ENCODE assay signal across 20 cellular contexts in genomic region chr2:222703091-222703490, GRCh38. TPM values are rescaled to one million over a fixed set of nuclear protein-coding genes. Genes with fewer than 3 reads are reported as not detected.
DNase-seq lines count a peak whose midpoint lies in the region; FAIRE-seq and TF ChIP-seq lines count a peak whose summit lies in the region.
"Had no signal": no experiment of that assay in that cellular context is flagged by ENCODE, and none has a peak within 500 bp of the region (broad histone marks: within the 10 kb centered on the region; RNA-seq: fewer than 3 reads in every experiment).

No MANE protein-coding gene starts in this region.

- no TSS peak for BruUV-seq in endothelial cell of umbilical vein (replicated peaks; lab: Mats Ljungman, UMichigan)

- DNase-seq in SJCRH30 (peak in 1 of 2 experiments; percentile 30), endothelial cell of umbilical vein (ENCODE audit: low read depth, low spot score) (peak; percentile 40), osteoblast (ENCODE audit: insufficient read length, low spot score, missing footprints) (no peak), MV-4-11 (lab: John Stamatoyannopoulos, UW) (no peak), medulla oblongata (ENCODE audit: extremely low spot score) (no peak), NCI-H2029 treated with DMSO at 0.1 percent for 48 hours (lab: John Stamatoyannopoulos, UW) (no peak)
- no peak for DNase-seq in activated naive CD4-positive, alpha-beta T cell treated with Interleukin-2 at 50 U/mL for 16 hours
- DNase-seq: CD8-positive, alpha-beta T cell; COR-L47; DMS153; DMS79 treated with DMSO at 0.1 percent for 48 hours; GDM1 had no signal

- H3K36me3 ChIP-seq in SJCRH30 (no peaks in the 10 kb centered on the region), endothelial cell of umbilical vein (ENCODE audit: control insufficient read depth in 2 of 2, extremely low read depth in 1 of 2, insufficient read depth in 2 of 2, low read length in 2 of 2) (no peaks in the 10 kb centered on the region), osteoblast (ENCODE audit: insufficient read depth, low read length) (no peaks in the 10 kb centered on the region)
- H3K36me3 ChIP-seq: HAP-1 had no signal

- intact Hi-C loops in endothelial cell of umbilical vein (cut with micrococcal nuclease): loop anchor here (10.0 kb wide), 1 partner anchor 992 kb away; no protein-coding TSS in a partner anchor

- H3K4me2 ChIP-seq in endothelial cell of umbilical vein (ENCODE audit: insufficient read depth, low read length) (peak overlapping the region; percentile 19), osteoblast (ENCODE audit: insufficient read depth, low read length) (peak overlapping the region; percentile 5)

- H3K27me3 ChIP-seq in SJCRH30: no peaks in the 10 kb centered on the region
- H3K27me3 ChIP-seq in endothelial cell of umbilical vein (ENCODE audit: control insufficient read depth in 2 of 2, insufficient read depth in 2 of 2, low read length in 2 of 2): no peaks in the 10 kb centered on the region
- no peaks in the 10 kb centered on the region for H3K27me3 ChIP-seq in osteoblast (ENCODE audit: insufficient read depth, low read length)

- H3K9ac ChIP-seq in endothelial cell of umbilical vein (replicated peaks; ENCODE audit: extremely low read depth, insufficient read depth, low read length): no peak overlapping the region

- FAIRE-seq in endothelial cell of umbilical vein (lab: Jason Lieb, UNC): peak; percentile 74
- FAIRE-seq: D721Med, GM12892, GM19239, H1 had no signal

- H3K79me2 ChIP-seq in endothelial cell of umbilical vein (ENCODE audit: control insufficient read depth, insufficient read depth, low read length): no peaks in the 10 kb centered on the region
- no peaks in the 10 kb centered on the region for H3K79me2 ChIP-seq in osteoblast (ENCODE audit: insufficient read depth, low read length)

- H4K20me1 ChIP-seq in endothelial cell of umbilical vein (replicated peaks; ENCODE audit: control insufficient read depth, extremely low read depth, insufficient read depth, low read length) (no peaks in the 10 kb centered on the region), osteoblast (ENCODE audit: insufficient read depth, low read length) (no peaks in the 10 kb centered on the region)

- CTCF ChIA-PET in endothelial cell of umbilical vein (lab: Charles Lee): interaction anchor here (0.8 to 8.9 kb wide), 8 partner anchors 11 to 235 kb away, joined by 3 to 195 read pairs (median 6); no protein-coding TSS in a partner anchor

- TF ChIP-seq CTCF in endothelial cell of umbilical vein (IDR thresholded peaks at IDR 0.05; ENCODE audit: extremely low read depth in 1 of 2, insufficient read depth in 1 of 2, low read depth in 1 of 2, low read length in 2 of 2) (no peak), osteoblast (IDR thresholded peaks at IDR 0.05; ENCODE audit: extremely low read depth, low read depth, low read length) (no peak)

- no peaks in the 10 kb centered on the region for H3K9me1 ChIP-seq in endothelial cell of umbilical vein (replicated peaks; ENCODE audit: control insufficient read depth, extremely low read depth, insufficient read depth, low read length)

- POLR2A ChIA-PET in endothelial cell of umbilical vein (lab: Charles Lee): no interaction called here

- dilution Hi-C loops in endothelial cell of umbilical vein (cut with MboI; ENCODE audit: extremely low pct_ligation_motif_present, low sequenced_read_pairs): no loop called here

- H3K9me3 ChIP-seq in SJCRH30 (replicated peaks): no peaks in the 10 kb centered on the region
- H3K9me3 ChIP-seq in endothelial cell of umbilical vein (replicated peaks; ENCODE audit: control insufficient read depth, insufficient read depth, low read length): no peaks in the 10 kb centered on the region
- H3K9me3 ChIP-seq in osteoblast (ENCODE audit: low read depth, low read length): no peaks in the 10 kb centered on the region
- H3K9me3 ChIP-seq: HAP-1 had no signal

- H3K4me3 ChIP-seq in SJCRH30: no peak overlapping the region
- H3K4me3 ChIP-seq in endothelial cell of umbilical vein (replicated peaks in 1 of 3; ENCODE audit: insufficient read depth in 1 of 3, low read depth in 1 of 3, low read length in 3 of 3): no peak overlapping the region
- no peak overlapping the region for H3K4me3 ChIP-seq in osteoblast (ENCODE audit: insufficient read depth, low read length)
- H3K4me3 ChIP-seq: HAP-1 had no signal

- peak overlapping the region; percentile 23; the same call in 1 of the 2 replicates for H3K27ac ChIP-seq in SJCRH30
- H3K27ac ChIP-seq in endothelial cell of umbilical vein (ENCODE audit: insufficient read depth, low read depth, low read length): no peak overlapping the region
- H3K27ac ChIP-seq in osteoblast (ENCODE audit: low read depth, low read length): peak overlapping the region; percentile 24

- H2AFZ ChIP-seq in endothelial cell of umbilical vein (ENCODE audit: low read depth, low read length) (no peak overlapping the region), osteoblast (ENCODE audit: low read length) (no peak overlapping the region)

- no peak for TF ChIP-seq POLR2A in endothelial cell of umbilical vein (IDR thresholded peaks at IDR 0.05; ENCODE audit: low read depth, low read length)

- H3K4me1 ChIP-seq in SJCRH30 (peaks cover 30% of the 10 kb centered on the region), endothelial cell of umbilical vein (ENCODE audit: control insufficient read depth, extremely low read depth, insufficient read depth, low read length) (peaks cover 34% of the 10 kb centered on the region), osteoblast (ENCODE audit: insufficient read depth, low read length) (peaks cover 19% of the 10 kb centered on the region)

TF ChIP-seq in endothelial cell of umbilical vein, 7 proteins besides CTCF, POLR2A, EP300 and RAD21:
- TF ChIP-seq POLR2AphosphoS5 (IDR thresholded peaks at IDR 0.05; ENCODE audit: insufficient read depth, low read depth, low read length) (peak; percentile 26), FOS (IDR thresholded peaks at IDR 0.05; ENCODE audit: borderline replicate concordance, insufficient read depth, low read length) (no peak), JUN (IDR thresholded peaks at IDR 0.05; ENCODE audit: borderline replicate concordance, insufficient read depth, insufficient read length, low read depth) (no peak), GATA2 (IDR thresholded peaks at IDR 0.05; ENCODE audit: insufficient read depth, insufficient read length, low read depth, low read length) (peak; percentile 85)

RNA-seq across cellular contexts. Expression of gene MOGAT1, which starts 31.6 kb away (rescaled TPM):
- not detected in 2 replicates for total RNA-seq in SJCRH30 (2014; rRNA removed; shearing (Covaris generic))
- total RNA-seq in endothelial cell of umbilical vein: not detected in 2 replicates
- not detected in 2 replicates for polyA plus RNA-seq in endothelial cell of umbilical vein
- polyA plus RNA-seq in endothelial cell of umbilical vein (2011; cell fraction: cytosol; rRNA removed): not detected in 2 replicates
- not detected in 2 replicates for polyA plus RNA-seq in endothelial cell of umbilical vein (2011; cell fraction: nucleus; rRNA removed)
- polyA plus RNA-seq in endothelial cell of umbilical vein (2012): not detected in 2 replicates
- not detected in 2 replicates for polyA minus RNA-seq in endothelial cell of umbilical vein
- not detected for polyA minus RNA-seq in endothelial cell of umbilical vein (2011; cell fraction: cytosol; rRNA and poly(A)+ RNA removed)
- not detected in 2 replicates for polyA minus RNA-seq in endothelial cell of umbilical vein (2011; cell fraction: nucleus; rRNA and poly(A)+ RNA removed)
- total RNA-seq in osteoblast: not detected in 2 replicates
- total RNA-seq: A673; CD8-positive, alpha-beta T cell had no signal
- polyA plus RNA-seq: BJ, CD14-positive monocyte had no signal

RNA-seq across cellular contexts. Expression of gene FARSB, which starts 47.2 kb away (rescaled TPM):
- 76.0 and 78.9 TPM in 2 replicates for total RNA-seq in SJCRH30 (2014; rRNA removed; shearing (Covaris generic))
- total RNA-seq in endothelial cell of umbilical vein (27.2 and 29.4 TPM in 2 replicates), osteoblast (14.7 and 15.2 TPM in 2 replicates)
- 11.8 and 12.7 TPM in 2 replicates for polyA plus RNA-seq in endothelial cell of umbilical vein
- 23.0 and 26.3 TPM in 2 replicates for polyA plus RNA-seq in endothelial cell of umbilical vein (2011; cell fraction: cytosol; rRNA removed)
- polyA plus RNA-seq in endothelial cell of umbilical vein (2011; cell fraction: nucleus; rRNA removed): 18.2 and 22.5 TPM in 2 replicates
- polyA plus RNA-seq in endothelial cell of umbilical vein (2012): 28.8 and 48.4 TPM in 2 replicates
- polyA minus RNA-seq in endothelial cell of umbilical vein: 15.9 and 18.2 TPM in 2 replicates
- 13.1 TPM for polyA minus RNA-seq in endothelial cell of umbilical vein (2011; cell fraction: cytosol; rRNA and poly(A)+ RNA removed)
- polyA minus RNA-seq in endothelial cell of umbilical vein (2011; cell fraction: nucleus; rRNA and poly(A)+ RNA removed): 16.2 and 26.4 TPM in 2 replicates
